In genomic region chr1:89529196-89529595, GRCh38 we compare ENCODE assay signal across 20 cellular contexts.
"Had no signal": no experiment of that assay in that cellular context is flagged by ENCODE, and none has a peak within 500 bp of the region (broad histone marks: within the 10 kb centered on the region; RNA-seq: fewer than 3 reads in every experiment).

No MANE protein-coding gene starts in this region.

- H3K27me3 Mint-ChIP-seq: memory B cell; naive thymus-derived CD4-positive, alpha-beta T cell; T-cell had no signal

- H3K9me3 Mint-ChIP-seq: T-cell had no signal

- DNase-seq: activated CD4-positive, alpha-beta T cell treated with anti-CD3 and anti-CD28 coated beads for 1 hour; activated naive CD4-positive, alpha-beta T cell treated with anti-CD3 and anti-CD28 coated beads, Interleukin-2, amount 50 U/mL, for 16 hours; amniotic stem cell; body of pancreas; foreskin keratinocyte; kidney glomerular epithelial cell; left ventricle myocardium superior; mucosa of descending colon; naive thymus-derived CD4-positive, alpha-beta T cell; ovary; stimulated activated CD4-positive, alpha-beta T cell treated with anti-CD3 and anti-CD28 coated beads, Interleukin-1b, Interleukin-23, amount 100 ng/mL, for 48 hours; T-cell; T1000; uterus had no signal

- ATAC-seq: body of pancreas; foreskin keratinocyte; left ventricle myocardium superior; mucosa of descending colon; naive thymus-derived CD4-positive, alpha-beta T cell; T-cell had no signal

- H3K27ac Mint-ChIP-seq: activated T-helper 2 cell treated with anti-CD3 and anti-CD28 coated beads, Interferon-gamma antibody, Interleukin-2, Interleukin-4, amounts not matched to agents 10 μg/mL and 5 μg/mL and 100 μg/mL, durations not matched to agents 14 hours and 24 hours and 36 hours; memory B cell; naive thymus-derived CD4-positive, alpha-beta T cell; T-cell had no signal

- H3K27ac ChIP-seq: body of pancreas, foreskin keratinocyte, ovary, uterus, VCaP had no signal

- H3K4me3 Mint-ChIP-seq: memory B cell, T-cell had no signal

- H3K9me3 ChIP-seq: body of pancreas, mucosa of descending colon, ovary, tibial nerve, uterus had no signal

- H3K4me3 ChIP-seq: body of pancreas, mucosa of descending colon, ovary, tibial nerve, uterus had no signal

- H3K4me1 ChIP-seq: foreskin keratinocyte, uterus had no signal

- FAIRE-seq: colon, endothelial cell of umbilical vein had no signal

- H3K36me3 ChIP-seq: ovary, uterus had no signal

- H3K27me3 ChIP-seq: body of pancreas, foreskin keratinocyte, ovary, tibial nerve, uterus had no signal
